Comparison of ENCODE assay signal across 15 cellular contexts in genomic region chr2:55099493-55099877, GRCh38. TPM values are rescaled to one million over a fixed set of nuclear protein-coding genes. Genes with fewer than 3 reads are reported as not detected.
A peak's percentile ranks its signal among the peaks of the same experiment; 100 is the strongest.
DNase-seq lines count a peak whose midpoint lies in the region; ATAC-seq and TF ChIP-seq lines count a peak whose summit lies in the region.
"Had no signal": no experiment of that assay in that cellular context is flagged by ENCODE, and none has a peak within 500 bp of the region (broad histone marks: within the 10 kb centered on the region; RNA-seq: fewer than 3 reads in every experiment).

No MANE protein-coding gene starts in this region.

- H3K27ac Mint-ChIP-seq in activated naive CD4-positive, alpha-beta T cell treated with anti-CD3 and anti-CD28 coated beads, Interleukin-2, amount 50 U/mL, for 72 hours: peak overlapping the region in 1 of 2 donors; percentile 44
- H3K27ac Mint-ChIP-seq in type B pancreatic cell: no peak overlapping the region
- H3K27ac Mint-ChIP-seq: CD4-positive, alpha-beta memory T cell; naive B cell had no signal

- peak overlapping the region; percentile 46 for H3K4ac ChIP-seq in mesendoderm (ENCODE audit: low read depth, low read length)

- no peaks in the 10 kb centered on the region for H3K36me3 ChIP-seq in right atrium auricular region
- no peaks in the 10 kb centered on the region for H3K36me3 ChIP-seq in mesendoderm (ENCODE audit: control insufficient read depth, insufficient read depth, low read length)
- no peaks in the 10 kb centered on the region for H3K36me3 ChIP-seq in upper lobe of right lung

- H2BK120ac ChIP-seq in mesendoderm (ENCODE audit: low read depth, low read length): no peak overlapping the region

- H3K23ac ChIP-seq in mesendoderm (ENCODE audit: low read length): no peak overlapping the region

- no peaks in the 10 kb centered on the region for H3K79me1 ChIP-seq in mesendoderm (ENCODE audit: low read length)

- DNase-seq in right atrium auricular region (ENCODE audit: low spot score) (no peak), left cardiac atrium (no peak), mesendoderm (no peak), upper lobe of right lung (no peak), type B pancreatic cell (ENCODE audit: extremely low spot score, unreplicated experiment) (no peak), NCI-H774 (lab: John Stamatoyannopoulos, UW) (no peak)
- DNase-seq in activated naive CD4-positive, alpha-beta T cell treated with anti-CD3 and anti-CD28 coated beads, Interleukin-2, amount 50 U/mL, for 72 hours (ENCODE audit: low spot score in 2 of 2): no peak
- DNase-seq: activated T-cell treated with anti-CD3 and anti-CD28 coated beads, Interleukin-2, amount 50 U/mL, for 4 hours; CD4-positive, alpha-beta memory T cell; naive B cell; NCI-H1048; NCI-H510A; SHP77; small intestine had no signal

- no peaks in the 10 kb centered on the region for H3K27me3 Mint-ChIP-seq in type B pancreatic cell
- H3K27me3 Mint-ChIP-seq: CD4-positive, alpha-beta memory T cell; naive B cell had no signal

- H3K9me3 ChIP-seq in right atrium auricular region (no peaks in the 10 kb centered on the region), upper lobe of right lung (no peaks in the 10 kb centered on the region)

- H3K4me1 Mint-ChIP-seq in type B pancreatic cell (ENCODE audit: unreplicated experiment): peaks cover 11% of the 10 kb centered on the region
- H3K4me1 Mint-ChIP-seq: CD4-positive, alpha-beta memory T cell had no signal

- no peak overlapping the region for H3K56ac ChIP-seq in mesendoderm (ENCODE audit: low read length)

- H3K4me3 ChIP-seq in right atrium auricular region: no peak overlapping the region
- no peak overlapping the region for H3K4me3 ChIP-seq in mesendoderm (ENCODE audit: low read length)
- H3K4me3 ChIP-seq in upper lobe of right lung: no peak overlapping the region

- no peak for ATAC-seq in left cardiac atrium
- peak; percentile 24 to 34 for ATAC-seq in activated naive CD4-positive, alpha-beta T cell treated with anti-CD3 and anti-CD28 coated beads, Interleukin-2, amount 50 U/mL, for 72 hours
- no peak for ATAC-seq in upper lobe of right lung
- ATAC-seq in GM18502 (IDR thresholded peaks at IDR 0.05; ENCODE audit: poor library complexity, unreplicated experiment): no peak
- ATAC-seq: activated T-cell treated with anti-CD3 and anti-CD28 coated beads, Interleukin-2, amount 50 U/mL, for 4 hours had no signal

- TF ChIP-seq CTCF in right atrium auricular region (IDR thresholded peaks at IDR 0.05) (no peak), upper lobe of right lung (IDR thresholded peaks at IDR 0.05) (no peak), type B pancreatic cell (conservative IDR thresholded peaks at IDR 0.05) (no peak)

- no peak overlapping the region for H3K4me2 ChIP-seq in mesendoderm (ENCODE audit: low read length)

- H4K8ac ChIP-seq in mesendoderm (ENCODE audit: low read depth, low read length): no peak overlapping the region

- no peaks in the 10 kb centered on the region for H3K79me2 ChIP-seq in mesendoderm (ENCODE audit: control insufficient read depth, insufficient read depth, low read length)

- no peak overlapping the region for H3K4me3 Mint-ChIP-seq in type B pancreatic cell
- H3K4me3 Mint-ChIP-seq: activated T-cell treated with anti-CD3 and anti-CD28 coated beads, Interleukin-2, amount 50 U/mL, for 4 hours; CD4-positive, alpha-beta memory T cell; naive B cell had no signal

- no peak overlapping the region for H4K5ac ChIP-seq in mesendoderm (ENCODE audit: low read length)

- H3K4me1 ChIP-seq in right atrium auricular region (peaks cover 0 to 53% of the 10 kb centered on the region in 2 donors), mesendoderm (ENCODE audit: control insufficient read depth, low read depth, low read length) (no peaks in the 10 kb centered on the region), upper lobe of right lung (peaks cover 46% of the 10 kb centered on the region)

- no peak overlapping the region for H3K18ac ChIP-seq in mesendoderm (ENCODE audit: low read length)

- no peaks in the 10 kb centered on the region for H3K27me3 ChIP-seq in right atrium auricular region
- H3K27me3 ChIP-seq in mesendoderm (ENCODE audit: insufficient read depth, low read length, poor library complexity): no peaks in the 10 kb centered on the region
- H3K27me3 ChIP-seq in upper lobe of right lung: no peaks in the 10 kb centered on the region

- no CpG with 5 or more reads among the region's 2 CpGs for WGBS in mesendoderm (ENCODE audit: extremely low coverage, insufficient coverage, low lambda C conversion rate)

- no peak overlapping the region for H3K9ac ChIP-seq in mesendoderm (ENCODE audit: low read length)

- H2BK5ac ChIP-seq in mesendoderm (ENCODE audit: low read length): no peak overlapping the region

- intact Hi-C loops in left cardiac atrium (cut with DNase I): no loop called here
- intact Hi-C loops in upper lobe of right lung (cut with DNase I): no loop called here

- H3K36me3 Mint-ChIP-seq in activated naive CD4-positive, alpha-beta T cell treated with anti-CD3 and anti-CD28 coated beads, Interleukin-2, amount 50 U/mL, for 72 hours: no peaks in the 10 kb centered on the region
- no peaks in the 10 kb centered on the region for H3K36me3 Mint-ChIP-seq in type B pancreatic cell
- H3K36me3 Mint-ChIP-seq: CD4-positive, alpha-beta memory T cell; naive B cell had no signal

- no peaks in the 10 kb centered on the region for H3K9me3 Mint-ChIP-seq in activated naive CD4-positive, alpha-beta T cell treated with anti-CD3 and anti-CD28 coated beads, Interleukin-2, amount 50 U/mL, for 72 hours
- H3K9me3 Mint-ChIP-seq in type B pancreatic cell: no peaks in the 10 kb centered on the region
- H3K9me3 Mint-ChIP-seq: activated T-cell treated with anti-CD3 and anti-CD28 coated beads, Interleukin-2, amount 50 U/mL, for 4 hours; CD4-positive, alpha-beta memory T cell; naive B cell had no signal

- H3K27ac ChIP-seq in right atrium auricular region (peak overlapping the region; percentile 64 to 83), mesendoderm (ENCODE audit: low read depth, low read length) (no peak overlapping the region), upper lobe of right lung (peak overlapping the region; percentile 71)

- H2BK15ac ChIP-seq in mesendoderm (replicated peaks; ENCODE audit: low read depth): no peak overlapping the region

- H2AK5ac ChIP-seq in mesendoderm (ENCODE audit: low read length): no peak overlapping the region

RNA-seq across cellular contexts. Expression of gene RTN4, which starts 49.2 kb away (rescaled TPM):
- total RNA-seq in right atrium auricular region: 100 to 1,000 TPM; 152 to 203 TPM
- 100 to 1,000 TPM; 249 to 251 TPM for total RNA-seq in left cardiac atrium
- total RNA-seq in activated naive CD4-positive, alpha-beta T cell treated with anti-CD3 and anti-CD28 coated beads, Interleukin-2, amount 50 U/mL, for 72 hours: 10 to 100 TPM; 86.5 to 88.5 TPM
- polyA plus RNA-seq in mesendoderm (2013, experiment 1 of 2): 369 TPM
- 372 TPM for polyA plus RNA-seq in mesendoderm (2013, experiment 2 of 2)
- 275 TPM for total RNA-seq in upper lobe of right lung
- 187 and 222 TPM in 2 replicates for total RNA-seq in type B pancreatic cell (ENCODE audit: low replicate concordance)

Comparison
In these comparisons a context has a peak if more than half of its experiments do, and no peak if none do; other contexts are left out.
1. ATAC-seq: peak in activated naive CD4-positive, alpha-beta T cell treated with anti-CD3 and anti-CD28 coated beads, Interleukin-2, amount 50 U/mL, for 72 hours (2 of 2); none in left cardiac atrium (0 of 2), upper lobe of right lung (single experiment) and GM18502 (single experiment).